Comparison of ENCODE assay signal across 1 cellular context in the genomic region with DNA sequence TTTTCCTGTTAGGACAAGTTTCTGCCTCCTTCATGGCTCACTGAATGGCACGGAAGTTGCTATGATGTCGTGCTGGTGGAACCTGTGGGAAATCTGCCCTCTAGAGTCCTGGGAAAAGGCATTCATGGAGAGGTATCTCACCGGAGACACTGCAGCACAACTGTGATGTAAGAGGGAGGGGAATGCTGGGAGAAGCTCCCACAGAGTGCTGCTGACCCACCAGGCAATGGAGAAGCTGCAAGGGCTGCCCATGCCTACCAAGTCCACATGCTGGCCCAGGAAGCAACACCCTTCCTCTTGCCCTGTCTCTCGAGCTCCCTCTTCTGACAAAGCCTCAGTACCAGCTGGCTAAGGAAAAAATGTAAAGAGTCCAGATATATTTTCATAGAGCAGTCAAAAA.
TF ChIP-seq lines count a peak whose summit lies in the region.

No MANE protein-coding gene starts in this region.

TF ChIP-seq in K562, 482 proteins besides CTCF, POLR2A, EP300 and RAD21:
- TF ChIP-seq, protein P1, sequence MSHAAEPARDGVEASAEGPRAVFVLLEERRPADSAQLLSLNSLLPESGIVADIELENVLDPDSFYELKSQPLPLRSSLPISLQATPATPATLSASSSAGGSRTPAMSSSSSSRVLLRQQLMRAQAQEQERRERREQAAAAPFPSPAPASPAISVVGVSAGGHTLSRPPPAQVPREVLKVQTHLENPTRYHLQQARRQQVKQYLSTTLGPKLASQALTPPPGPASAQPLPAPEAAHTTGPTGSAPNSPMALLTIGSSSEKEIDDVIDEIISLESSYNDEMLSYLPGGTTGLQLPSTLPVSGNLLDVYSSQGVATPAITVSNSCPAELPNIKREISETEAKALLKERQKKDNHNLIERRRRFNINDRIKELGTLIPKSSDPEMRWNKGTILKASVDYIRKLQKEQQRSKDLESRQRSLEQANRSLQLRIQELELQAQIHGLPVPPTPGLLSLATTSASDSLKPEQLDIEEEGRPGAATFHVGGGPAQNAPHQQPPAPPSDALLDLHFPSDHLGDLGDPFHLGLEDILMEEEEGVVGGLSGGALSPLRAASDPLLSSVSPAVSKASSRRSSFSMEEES (CRISPR knock-in tag; IDR thresholded peaks at IDR 0.05), result no peak
- TF ChIP-seq PRMT5 (CRISPR knock-in tag; IDR thresholded peaks at IDR 0.05) (no peak), WHSC1 (IDR thresholded peaks at IDR 0.05; ENCODE audit: low read length) (no peak), SOX6 (IDR thresholded peaks at IDR 0.05) (no peak), BRCA1 (IDR thresholded peaks at IDR 0.05) (no peak), BRCA1 (CRISPR knock-in tag; IDR thresholded peaks at IDR 0.05) (no peak), ZFP1 (CRISPR knock-in tag; IDR thresholded peaks at IDR 0.05) (no peak), RBM39 (optimal IDR thresholded peaks at IDR 0.05; ENCODE audit: low read depth, low read length) (no peak)
